ENCODE assay signal across 8 cellular contexts in the genomic region with DNA sequence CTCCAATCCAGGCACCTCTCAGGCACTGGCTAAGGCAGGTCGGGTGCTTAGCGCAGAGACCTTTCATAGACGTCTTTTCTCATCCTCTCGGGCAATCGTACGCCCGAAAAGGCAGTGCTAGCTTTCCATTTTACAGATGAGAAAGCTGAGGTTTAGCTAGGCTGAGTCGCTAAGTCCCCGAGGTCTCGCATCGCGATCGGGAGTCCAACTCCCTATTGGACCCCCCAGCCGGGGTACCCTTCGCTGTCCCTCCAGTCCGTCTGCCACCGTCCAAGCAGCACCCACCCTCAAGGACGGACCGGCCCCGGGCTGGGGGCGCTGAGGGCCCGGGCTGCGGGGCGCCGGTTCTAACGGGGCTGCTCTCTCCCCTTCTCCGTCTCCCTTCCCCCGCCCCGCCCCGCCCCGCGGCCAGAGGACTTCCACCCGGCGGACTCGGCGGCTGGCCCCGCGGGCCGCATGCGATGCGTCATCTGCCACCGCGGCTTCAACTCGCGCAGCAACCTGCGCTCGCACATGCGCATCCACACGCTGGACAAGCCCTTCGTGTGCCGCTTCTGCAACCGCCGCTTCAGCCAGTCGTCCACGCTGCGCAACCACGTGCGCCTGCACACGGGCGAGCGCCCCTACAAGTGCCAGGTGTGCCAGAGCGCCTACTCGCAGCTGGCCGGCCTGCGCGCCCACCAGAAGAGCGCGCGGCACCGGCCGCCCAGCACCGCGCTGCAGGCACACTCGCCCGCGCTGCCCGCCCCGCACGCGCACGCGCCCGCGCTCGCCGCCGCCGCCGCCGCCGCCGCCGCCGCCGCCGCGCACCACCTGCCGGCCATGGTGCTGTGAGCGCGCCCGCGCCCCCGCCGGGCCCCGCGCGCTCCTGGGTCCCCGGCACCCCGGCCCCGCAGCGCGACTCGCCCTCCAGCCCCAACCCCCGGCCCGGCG. TPM values are rescaled to one million over a fixed set of nuclear protein-coding genes. Genes with fewer than 3 reads are reported as not detected.
A peak's percentile ranks its signal among the peaks of the same experiment; 100 is the strongest.
DNase-seq lines count a peak whose midpoint lies in the region; ATAC-seq lines count a peak whose summit lies in the region.

No MANE protein-coding gene starts in this region.

- H3K4me1 Mint-ChIP-seq in memory B cell, result peaks cover 3% of the 10 kb centered on the region

- peak overlapping the region; percentile 69 for H3K4me3 ChIP-seq in H7 (ENCODE audit: insufficient read depth, low read depth, low read length)
- peak overlapping the region; percentile 35 for H3K4me3 ChIP-seq in ectodermal cell (ENCODE audit: insufficient read depth, low read depth, low read length)

- 3% methylated on average over 116 of the region's 116 CpGs for WGBS in ectodermal cell, 2 experiments

- ATAC-seq in memory B cell (ENCODE audit: low read depth) (peak; percentile 64), HG03159 (IDR thresholded peaks at IDR 0.05; ENCODE audit: unreplicated experiment) (no peak)

- H3K4me3 Mint-ChIP-seq in memory B cell, result peak overlapping the region; percentile 92

- no peaks in the 10 kb centered on the region for H3K9me3 Mint-ChIP-seq in memory B cell

- no peaks in the 10 kb centered on the region for H3K9me3 ChIP-seq in ectodermal cell (ENCODE audit: control insufficient read depth, low read length)

- H3K27ac Mint-ChIP-seq in memory B cell, result no peak overlapping the region

- DNase-seq in C1 segment of cervical spinal cord (lab: John Stamatoyannopoulos, UW) (peak in 8 of 14 donors; percentile 9 to 80 (median 32)), H7 (peak; percentile 94), NCI-H526 (lab: John Stamatoyannopoulos, UW) (peak; percentile 56 to 80), memory B cell (ENCODE audit: low spot score in 2 of 2) (peak in 1 of 2 donors; percentile 53)
- peak; percentile 71 to 78 for DNase-seq in activated CD4-positive, alpha-beta T cell treated with anti-CD3 and anti-CD28 coated beads, Interleukin-2, amount 50 U/mL, for 48 hours
- DNase-seq in stimulated activated CD8-positive, alpha-beta memory T cell treated with anti-CD3 and anti-CD28 coated beads, Interleukin-12 subunit alpha, Interleukin-12 subunit beta, amount 100 ng/mL, for 24 hours (ENCODE audit: extremely low read depth), result peak; percentile 30

- H3K4me1 ChIP-seq in ectodermal cell (ENCODE audit: control insufficient read depth, insufficient read depth, low read length), result peaks cover 5% of the 10 kb centered on the region

- no peaks in the 10 kb centered on the region for H3K36me3 Mint-ChIP-seq in memory B cell

- peaks cover 4% of the 10 kb centered on the region for H3K27me3 Mint-ChIP-seq in memory B cell

- H3K36me3 ChIP-seq in H7 (replicated peaks; ENCODE audit: control insufficient read depth, insufficient read depth, low read length) (no peaks in the 10 kb centered on the region), ectodermal cell (ENCODE audit: control insufficient read depth, insufficient read depth, low read length) (no peaks in the 10 kb centered on the region)

- H3K27ac ChIP-seq in ectodermal cell (ENCODE audit: insufficient read depth, low read depth, low read length, poor library complexity, severe bottlenecking), result no peak overlapping the region

- H3K27me3 ChIP-seq in H7 (ENCODE audit: control insufficient read depth, insufficient read depth, low read length), result peaks cover 34% of the 10 kb centered on the region
- H3K27me3 ChIP-seq in ectodermal cell (ENCODE audit: control insufficient read depth, insufficient read depth, low read length, poor library complexity, severe bottlenecking), result peaks cover 57% of the 10 kb centered on the region

RNA-seq across cellular contexts. Expression of gene EXOSC2, which starts 12.5 kb away (rescaled TPM):
- 53.1 and 61.9 TPM in 2 replicates for total RNA-seq in H7 (2014; rRNA removed; shearing (Covaris generic))
- 70.7 TPM for polyA plus RNA-seq in ectodermal cell (2013, experiment 1 of 4)
- polyA plus RNA-seq in ectodermal cell (2013, experiment 2 of 4), result 77.3 TPM
- polyA plus RNA-seq in ectodermal cell (2013, experiment 3 of 4), result 50.3 TPM
- 50.3 TPM for polyA plus RNA-seq in ectodermal cell (2013, experiment 4 of 4)

RNA-seq across cellular contexts. Expression of gene PRDM12, which starts 16.7 kb away (rescaled TPM):
- 0.11 and 0.31 TPM in 2 replicates for total RNA-seq in H7 (2014; rRNA removed; shearing (Covaris generic))
- 1.0 TPM for polyA plus RNA-seq in ectodermal cell (2013, experiment 1 of 4)
- 2.5 TPM for polyA plus RNA-seq in ectodermal cell (2013, experiment 2 of 4)
- 1.4 TPM for polyA plus RNA-seq in ectodermal cell (2013, experiment 3 of 4)
- 2.4 TPM for polyA plus RNA-seq in ectodermal cell (2013, experiment 4 of 4)
